1 cellular context compared by ENCODE assay signal in the genomic region with DNA sequence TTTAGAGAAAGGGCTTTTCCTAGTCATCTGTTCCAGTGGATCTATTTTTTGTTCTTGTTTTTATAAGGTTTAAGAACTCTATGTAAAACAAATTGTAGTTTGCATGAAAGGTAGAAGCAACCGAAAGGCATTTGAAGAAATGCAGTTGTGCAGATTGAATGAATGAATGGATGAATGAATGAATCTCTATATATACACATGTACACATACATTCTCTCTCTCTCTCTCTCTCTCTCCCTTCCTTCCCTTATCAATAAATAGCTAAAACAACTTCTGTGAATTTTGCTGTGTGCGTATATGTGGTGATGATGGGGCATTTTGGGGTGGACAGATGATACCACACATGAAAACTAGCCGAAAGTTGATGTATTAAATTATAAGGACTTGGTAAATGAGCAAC.
TF ChIP-seq lines count a peak whose summit lies in the region.

No MANE protein-coding gene starts in this region.

TF ChIP-seq in K562, 482 proteins besides CTCF, POLR2A, EP300 and RAD21 (continued from another document):
- TF ChIP-seq, protein P1, sequence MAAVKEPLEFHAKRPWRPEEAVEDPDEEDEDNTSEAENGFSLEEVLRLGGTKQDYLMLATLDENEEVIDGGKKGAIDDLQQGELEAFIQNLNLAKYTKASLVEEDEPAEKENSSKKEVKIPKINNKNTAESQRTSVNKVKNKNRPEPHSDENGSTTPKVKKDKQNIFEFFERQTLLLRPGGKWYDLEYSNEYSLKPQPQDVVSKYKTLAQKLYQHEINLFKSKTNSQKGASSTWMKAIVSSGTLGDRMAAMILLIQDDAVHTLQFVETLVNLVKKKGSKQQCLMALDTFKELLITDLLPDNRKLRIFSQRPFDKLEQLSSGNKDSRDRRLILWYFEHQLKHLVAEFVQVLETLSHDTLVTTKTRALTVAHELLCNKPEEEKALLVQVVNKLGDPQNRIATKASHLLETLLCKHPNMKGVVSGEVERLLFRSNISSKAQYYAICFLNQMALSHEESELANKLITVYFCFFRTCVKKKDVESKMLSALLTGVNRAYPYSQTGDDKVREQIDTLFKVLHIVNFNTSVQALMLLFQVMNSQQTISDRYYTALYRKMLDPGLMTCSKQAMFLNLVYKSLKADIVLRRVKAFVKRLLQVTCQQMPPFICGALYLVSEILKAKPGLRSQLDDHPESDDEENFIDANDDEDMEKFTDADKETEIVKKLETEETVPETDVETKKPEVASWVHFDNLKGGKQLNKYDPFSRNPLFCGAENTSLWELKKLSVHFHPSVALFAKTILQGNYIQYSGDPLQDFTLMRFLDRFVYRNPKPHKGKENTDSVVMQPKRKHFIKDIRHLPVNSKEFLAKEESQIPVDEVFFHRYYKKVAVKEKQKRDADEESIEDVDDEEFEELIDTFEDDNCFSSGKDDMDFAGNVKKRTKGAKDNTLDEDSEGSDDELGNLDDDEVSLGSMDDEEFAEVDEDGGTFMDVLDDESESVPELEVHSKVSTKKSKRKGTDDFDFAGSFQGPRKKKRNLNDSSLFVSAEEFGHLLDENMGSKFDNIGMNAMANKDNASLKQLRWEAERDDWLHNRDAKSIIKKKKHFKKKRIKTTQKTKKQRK (IDR thresholded peaks at IDR 0.05; ENCODE audit: borderline replicate concordance, low read depth, low read length): no peak
